6 cellular contexts compared by ENCODE assay signal in the genomic region with DNA sequence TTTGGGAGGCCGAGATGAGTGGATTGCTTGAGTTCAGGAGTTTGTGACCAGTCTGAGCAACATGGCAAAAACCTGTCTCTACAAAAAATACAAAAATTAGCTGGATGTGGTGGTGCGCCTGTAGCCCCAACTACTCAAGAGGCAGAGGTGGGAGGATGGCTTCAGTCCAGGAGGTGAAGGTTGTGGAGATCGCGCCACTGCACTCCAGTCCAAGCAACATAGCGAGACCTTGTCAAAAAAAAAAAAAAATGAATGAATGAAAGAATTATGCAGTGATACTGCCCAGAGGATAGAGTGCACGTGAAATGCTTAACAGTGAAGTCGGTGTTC. TPM values are rescaled to one million over a fixed set of nuclear protein-coding genes. Genes with fewer than 3 reads are reported as not detected.
DNase-seq lines count a peak whose midpoint lies in the region; FAIRE-seq and TF ChIP-seq lines count a peak whose summit lies in the region.

No MANE protein-coding gene starts in this region.

- TF ChIP-seq POLR2A in endothelial cell of umbilical vein (IDR thresholded peaks at IDR 0.05; ENCODE audit: low read depth, low read length), result no peak

- dilution Hi-C loops in endothelial cell of umbilical vein (cut with MboI; ENCODE audit: extremely low pct_ligation_motif_present, low sequenced_read_pairs), result no loop called here

- H3K27ac ChIP-seq in endothelial cell of umbilical vein (ENCODE audit: insufficient read depth, low read depth, low read length), result no peak overlapping the region
- H3K27ac ChIP-seq in stomach smooth muscle (ENCODE audit: low read length), result no peak overlapping the region
- no peak overlapping the region for H3K27ac ChIP-seq in caudate nucleus (ENCODE audit: low read depth, low read length)

- peaks cover 20% of the 10 kb centered on the region for H3K36me3 Mint-ChIP-seq in activated CD4-positive, alpha-beta T cell treated with anti-CD3 and anti-CD28 coated beads, Interleukin-2, amount 10 ng/mL, durations not matched to agents 7 days and 5 days (ENCODE audit: low read depth)

- H3K27me3 ChIP-seq in endothelial cell of umbilical vein (ENCODE audit: control insufficient read depth in 2 of 2, insufficient read depth in 2 of 2, low read length in 2 of 2), result no peaks in the 10 kb centered on the region
- H3K27me3 ChIP-seq in stomach smooth muscle (ENCODE audit: control insufficient read depth in 1 of 2, insufficient read depth in 2 of 2, low read length in 2 of 2), result no peaks in the 10 kb centered on the region

- H4K20me1 ChIP-seq in endothelial cell of umbilical vein (replicated peaks; ENCODE audit: control insufficient read depth, extremely low read depth, insufficient read depth, low read length), result no peaks in the 10 kb centered on the region

- no peaks in the 10 kb centered on the region for H3K9me3 Mint-ChIP-seq in activated CD4-positive, alpha-beta T cell treated with anti-CD3 and anti-CD28 coated beads, Interleukin-2, amount 10 ng/mL, durations not matched to agents 7 days and 5 days

- H3K4me3 ChIP-seq in endothelial cell of umbilical vein (replicated peaks in 1 of 3; ENCODE audit: insufficient read depth in 1 of 3, low read depth in 1 of 3, low read length in 3 of 3), result no peak overlapping the region
- peak overlapping the region; percentile 97 to 99 for H3K4me3 ChIP-seq in stomach smooth muscle (ENCODE audit: low read length in 2 of 2)

- no peak for TF ChIP-seq CTCF in endothelial cell of umbilical vein (IDR thresholded peaks at IDR 0.05; ENCODE audit: extremely low read depth in 1 of 2, insufficient read depth in 1 of 2, low read depth in 1 of 2, low read length in 2 of 2)

- no peak for DNase-seq in activated CD4-positive, alpha-beta T cell treated with anti-CD3 and anti-CD28 coated beads, Interleukin-2, amount 10 ng/mL, durations not matched to agents 7 days and 5 days
- DNase-seq in activated CD4-positive, alpha-beta T cell treated with anti-CD3 and anti-CD28 coated beads, Interleukin-2, amount 50 U/mL, for 1 hour, result no peak
- no peak for DNase-seq in endothelial cell of umbilical vein (ENCODE audit: low read depth, low spot score)
- DNase-seq in caudate nucleus (lab: John Stamatoyannopoulos, UW), result no peak
- no peak for DNase-seq in kidney glomerular epithelial cell (lab: John Stamatoyannopoulos, UW)

- peak overlapping the region; percentile 68 for H3K27ac Mint-ChIP-seq in activated CD4-positive, alpha-beta T cell treated with anti-CD3 and anti-CD28 coated beads, Interleukin-2, amount 10 ng/mL, durations not matched to agents 7 days and 5 days

- no peak overlapping the region for H3K9ac ChIP-seq in endothelial cell of umbilical vein (replicated peaks; ENCODE audit: extremely low read depth, insufficient read depth, low read length)
- H3K9ac ChIP-seq in stomach smooth muscle (ENCODE audit: low read length in 2 of 2), result no peak overlapping the region

- intact Hi-C loops in endothelial cell of umbilical vein (cut with micrococcal nuclease), result loop anchor here (1.0 to 2.0 kb wide), 2 partner anchors 23 to 61 kb away; a partner anchor contains a TSS

- peak overlapping the region; percentile 44 for H3K4me2 ChIP-seq in endothelial cell of umbilical vein (ENCODE audit: insufficient read depth, low read length)

- H3K9me3 ChIP-seq in endothelial cell of umbilical vein (replicated peaks; ENCODE audit: control insufficient read depth, insufficient read depth, low read length) (no peaks in the 10 kb centered on the region), stomach smooth muscle (ENCODE audit: control insufficient read depth in 2 of 2, low read length in 2 of 2) (no peaks in the 10 kb centered on the region)

- H3K4me3 Mint-ChIP-seq in activated CD4-positive, alpha-beta T cell treated with anti-CD3 and anti-CD28 coated beads, Interleukin-2, amount 10 ng/mL, durations not matched to agents 7 days and 5 days, result peak overlapping the region; percentile 93

- H3K27me3 Mint-ChIP-seq in activated CD4-positive, alpha-beta T cell treated with anti-CD3 and anti-CD28 coated beads, Interleukin-2, amount 10 ng/mL, durations not matched to agents 7 days and 5 days, result no peaks in the 10 kb centered on the region

- H3K4me1 ChIP-seq in endothelial cell of umbilical vein (ENCODE audit: control insufficient read depth, extremely low read depth, insufficient read depth, low read length) (peaks cover 11% of the 10 kb centered on the region), stomach smooth muscle (ENCODE audit: control insufficient read depth, insufficient read depth, low read length) (peaks cover 19% of the 10 kb centered on the region)

- peaks cover 33% of the 10 kb centered on the region for H3K4me1 Mint-ChIP-seq in activated CD4-positive, alpha-beta T cell treated with anti-CD3 and anti-CD28 coated beads, Interleukin-2, amount 10 ng/mL, durations not matched to agents 7 days and 5 days

- POLR2A ChIA-PET in activated CD4-positive, alpha-beta T cell treated with anti-CD3 and anti-CD28 coated beads, Interleukin-2, amount 10 ng/mL, durations not matched to agents 7 days and 5 days (lab: Charles Lee), result no interaction called here
- POLR2A ChIA-PET in endothelial cell of umbilical vein (lab: Charles Lee), result interaction anchor here (0.7 to 1.4 kb wide), 2 partner anchors 62 to 319 kb away, joined by 3 read pairs; a partner anchor contains a TSS

- peaks cover 0 to 14% of the 10 kb centered on the region in 2 experiments for H3K36me3 ChIP-seq in endothelial cell of umbilical vein (ENCODE audit: control insufficient read depth in 2 of 2, extremely low read depth in 1 of 2, insufficient read depth in 2 of 2, low read length in 2 of 2)
- H3K36me3 ChIP-seq in stomach smooth muscle (ENCODE audit: control insufficient read depth in 2 of 2, insufficient read depth in 2 of 2, low read length in 2 of 2), result peaks cover 11 to 24% of the 10 kb centered on the region in 2 donors

- H2AFZ ChIP-seq in endothelial cell of umbilical vein (ENCODE audit: low read depth, low read length), result no peak overlapping the region

- no TSS peak for BruUV-seq in endothelial cell of umbilical vein (replicated peaks; lab: Mats Ljungman, UMichigan)

- H3K79me2 ChIP-seq in endothelial cell of umbilical vein (ENCODE audit: control insufficient read depth, insufficient read depth, low read length), result peaks cover 4% of the 10 kb centered on the region

- no peaks in the 10 kb centered on the region for H3K9me1 ChIP-seq in endothelial cell of umbilical vein (replicated peaks; ENCODE audit: control insufficient read depth, extremely low read depth, insufficient read depth, low read length)

- CTCF ChIA-PET in activated CD4-positive, alpha-beta T cell treated with anti-CD3 and anti-CD28 coated beads, Interleukin-2, amount 10 ng/mL, durations not matched to agents 7 days and 5 days (lab: Charles Lee), result interaction anchor here (0.8 to 2.5 kb wide), 3 partner anchors 20 to 35 kb away, joined by 5 to 11 read pairs (median 7); no protein-coding TSS in a partner anchor
- CTCF ChIA-PET in endothelial cell of umbilical vein (lab: Charles Lee), result interaction anchor here (0.8 kb wide), 1 partner anchor 23 kb away, joined by 4 read pairs; no protein-coding TSS in a partner anchor

- no peak for FAIRE-seq in endothelial cell of umbilical vein (lab: Jason Lieb, UNC)

RNA-seq across cellular contexts. Expression of a gene that starts 0.4 kb away (rescaled TPM):
- total RNA-seq in activated CD4-positive, alpha-beta T cell treated with anti-CD3 and anti-CD28 coated beads, Interleukin-2, amount 10 ng/mL, durations not matched to agents 7 days and 5 days, result 10 to 100 TPM; 28.0 to 30.0 TPM
- 26.6 and 28.1 TPM in 2 replicates for total RNA-seq in endothelial cell of umbilical vein
- polyA plus RNA-seq in endothelial cell of umbilical vein, result 59.1 and 59.6 TPM in 2 replicates
- polyA plus RNA-seq in endothelial cell of umbilical vein (2011; cell fraction: cytosol; rRNA removed), result 34.0 and 36.6 TPM in 2 replicates
- 110 and 115 TPM in 2 replicates for polyA plus RNA-seq in endothelial cell of umbilical vein (2011; cell fraction: nucleus; rRNA removed)
- polyA plus RNA-seq in endothelial cell of umbilical vein (2012), result 19.2 and 24.4 TPM in 2 replicates
- 36.3 and 47.4 TPM in 2 replicates for polyA minus RNA-seq in endothelial cell of umbilical vein
- polyA minus RNA-seq in endothelial cell of umbilical vein (2011; cell fraction: cytosol; rRNA and poly(A)+ RNA removed), result 31.5 TPM
- polyA minus RNA-seq in endothelial cell of umbilical vein (2011; cell fraction: nucleus; rRNA and poly(A)+ RNA removed), result 28.1 and 35.4 TPM in 2 replicates

RNA-seq across cellular contexts. Expression of a gene that starts 5.4 kb away (rescaled TPM):
- total RNA-seq in activated CD4-positive, alpha-beta T cell treated with anti-CD3 and anti-CD28 coated beads, Interleukin-2, amount 10 ng/mL, durations not matched to agents 7 days and 5 days, result 100 to 1,000 TPM in 1 of 2 experiments, 10 to 100 TPM in 1; 90.1 to 112 TPM
- 105 and 110 TPM in 2 replicates for total RNA-seq in endothelial cell of umbilical vein
- polyA plus RNA-seq in endothelial cell of umbilical vein, result 325 and 372 TPM in 2 replicates
- polyA plus RNA-seq in endothelial cell of umbilical vein (2011; cell fraction: cytosol; rRNA removed), result 176 and 182 TPM in 2 replicates
- polyA plus RNA-seq in endothelial cell of umbilical vein (2011; cell fraction: nucleus; rRNA removed), result 135 and 137 TPM in 2 replicates
- 71.5 and 78.9 TPM in 2 replicates for polyA plus RNA-seq in endothelial cell of umbilical vein (2012)
- 110 and 148 TPM in 2 replicates for polyA minus RNA-seq in endothelial cell of umbilical vein
- 104 TPM for polyA minus RNA-seq in endothelial cell of umbilical vein (2011; cell fraction: cytosol; rRNA and poly(A)+ RNA removed)
- 28.4 and 32.8 TPM in 2 replicates for polyA minus RNA-seq in endothelial cell of umbilical vein (2011; cell fraction: nucleus; rRNA and poly(A)+ RNA removed)

RNA-seq across cellular contexts. Expression of a gene that starts 9.6 kb away (rescaled TPM):
- total RNA-seq in activated CD4-positive, alpha-beta T cell treated with anti-CD3 and anti-CD28 coated beads, Interleukin-2, amount 10 ng/mL, durations not matched to agents 7 days and 5 days, result 1 to 10 TPM; 8.0 to 9.3 TPM
- 77.7 and 80.0 TPM in 2 replicates for total RNA-seq in endothelial cell of umbilical vein
- 103 and 145 TPM in 2 replicates for polyA plus RNA-seq in endothelial cell of umbilical vein
- 50.3 and 64.8 TPM in 2 replicates for polyA plus RNA-seq in endothelial cell of umbilical vein (2011; cell fraction: cytosol; rRNA removed)
- 26.6 and 28.8 TPM in 2 replicates for polyA plus RNA-seq in endothelial cell of umbilical vein (2011; cell fraction: nucleus; rRNA removed)
- polyA plus RNA-seq in endothelial cell of umbilical vein (2012), result 56.9 and 64.4 TPM in 2 replicates
- 55.0 and 72.4 TPM in 2 replicates for polyA minus RNA-seq in endothelial cell of umbilical vein
- polyA minus RNA-seq in endothelial cell of umbilical vein (2011; cell fraction: cytosol; rRNA and poly(A)+ RNA removed), result 29.3 TPM
- polyA minus RNA-seq in endothelial cell of umbilical vein (2011; cell fraction: nucleus; rRNA and poly(A)+ RNA removed), result 14.2 and 20.9 TPM in 2 replicates

RNA-seq across cellular contexts. Expression of a gene that starts 22.0 kb away (rescaled TPM):
- 1 to 10 TPM in 1 of 2 experiments, under 1 TPM in 1; 0.71 to 1.3 TPM for total RNA-seq in activated CD4-positive, alpha-beta T cell treated with anti-CD3 and anti-CD28 coated beads, Interleukin-2, amount 10 ng/mL, durations not matched to agents 7 days and 5 days
- total RNA-seq in endothelial cell of umbilical vein, result 2.2 and 2.8 TPM in 2 replicates
- polyA plus RNA-seq in endothelial cell of umbilical vein, result 3.1 and 3.4 TPM in 2 replicates
- polyA plus RNA-seq in endothelial cell of umbilical vein (2011; cell fraction: cytosol; rRNA removed), result 1.3 and 2.4 TPM in 2 replicates
- polyA plus RNA-seq in endothelial cell of umbilical vein (2011; cell fraction: nucleus; rRNA removed), result 4.5 and 6.8 TPM in 2 replicates
- 2.6 and 2.8 TPM in 2 replicates for polyA plus RNA-seq in endothelial cell of umbilical vein (2012)
- 0.45 and 0.46 TPM in 2 replicates for polyA minus RNA-seq in endothelial cell of umbilical vein
- not detected for polyA minus RNA-seq in endothelial cell of umbilical vein (2011; cell fraction: cytosol; rRNA and poly(A)+ RNA removed)
- polyA minus RNA-seq in endothelial cell of umbilical vein (2011; cell fraction: nucleus; rRNA and poly(A)+ RNA removed), result 0.63 and 1.7 TPM in 2 replicates

RNA-seq across cellular contexts. Expression of a gene that starts 22.6 kb away (rescaled TPM):
- 10 to 100 TPM; 22.0 to 27.2 TPM for total RNA-seq in activated CD4-positive, alpha-beta T cell treated with anti-CD3 and anti-CD28 coated beads, Interleukin-2, amount 10 ng/mL, durations not matched to agents 7 days and 5 days
- total RNA-seq in endothelial cell of umbilical vein, result 25.8 and 29.3 TPM in 2 replicates
- 28.9 and 32.3 TPM in 2 replicates for polyA plus RNA-seq in endothelial cell of umbilical vein
- polyA plus RNA-seq in endothelial cell of umbilical vein (2011; cell fraction: cytosol; rRNA removed), result 17.2 and 17.7 TPM in 2 replicates
- polyA plus RNA-seq in endothelial cell of umbilical vein (2011; cell fraction: nucleus; rRNA removed), result 46.6 and 56.9 TPM in 2 replicates
- 20.9 and 23.8 TPM in 2 replicates for polyA plus RNA-seq in endothelial cell of umbilical vein (2012)
- polyA minus RNA-seq in endothelial cell of umbilical vein, result 36.1 and 41.8 TPM in 2 replicates
- 9.4 TPM for polyA minus RNA-seq in endothelial cell of umbilical vein (2011; cell fraction: cytosol; rRNA and poly(A)+ RNA removed)
- polyA minus RNA-seq in endothelial cell of umbilical vein (2011; cell fraction: nucleus; rRNA and poly(A)+ RNA removed), result 12.2 and 18.2 TPM in 2 replicates

Comparison
In these comparisons a context has a peak if more than half of its experiments do, and no peak if none do; other contexts are left out.
1. H3K4me3 ChIP-seq: peak in stomach smooth muscle (2 of 2); none in endothelial cell of umbilical vein (0 of 3).